Comparison of ENCODE assay signal across 8 cellular contexts in genomic region chr1:210597555-210598134, GRCh38.
DNase-seq lines count a peak whose midpoint lies in the region; ATAC-seq and TF ChIP-seq lines count a peak whose summit lies in the region.

No MANE protein-coding gene starts in this region.

- no peaks in the 10 kb centered on the region for H3K79me2 ChIP-seq in HCT116 (ENCODE audit: insufficient read depth, low read length)

- intact Hi-C loops in HCT116 (cut with micrococcal nuclease) (no loop called here), upper lobe of right lung (cut with DNase I) (no loop called here)
- intact Hi-C loops in activated CD8-positive, alpha-beta T cell treated with anti-CD3 and anti-CD28 coated beads for 36 hours (cut with micrococcal nuclease): no loop called here

- no peak for TF ChIP-seq POLR2A in HCT116 (IDR thresholded peaks at IDR 0.05; ENCODE audit: borderline replicate concordance, extremely low read depth, insufficient read depth, insufficient read length)

- peak overlapping the region; percentile 19; the same call in 1 of the 2 replicates for H3K4me2 ChIP-seq in HCT116 (ENCODE audit: low read length)

- H3K27me3 Mint-ChIP-seq in activated CD8-positive, alpha-beta T cell treated with anti-CD3 and anti-CD28 coated beads for 36 hours: no peaks in the 10 kb centered on the region

- no peak overlapping the region for H3K9ac ChIP-seq in HCT116 (ENCODE audit: low read length)

- peaks cover 3% of the 10 kb centered on the region; the same call in 1 of the 2 replicates for H3K27me3 ChIP-seq in HCT116 (ENCODE audit: insufficient read depth, low read length)
- H3K27me3 ChIP-seq in upper lobe of right lung: no peaks in the 10 kb centered on the region

- POLR2A ChIA-PET in HCT116 (lab: Charles Lee): no interaction called here
- POLR2A ChIA-PET in activated CD8-positive, alpha-beta T cell treated with anti-CD3 and anti-CD28 coated beads for 36 hours (lab: Charles Lee): no interaction called here

- H3K9me3 ChIP-seq in HCT116 (ENCODE audit: control insufficient read depth in 1 of 2, insufficient read depth in 1 of 2, low read depth in 1 of 2, low read length in 2 of 2) (no peaks in the 10 kb centered on the region), upper lobe of right lung (no peaks in the 10 kb centered on the region)

- H3K4me3 ChIP-seq in HCT116 (replicated peaks in 1 of 2; ENCODE audit: low read depth in 1 of 2, low read length in 2 of 2) (no peak overlapping the region), fibroblast of pulmonary artery (replicated peaks; ENCODE audit: low read depth, low read length) (no peak overlapping the region), upper lobe of right lung (no peak overlapping the region)

- no peaks in the 10 kb centered on the region for H3K36me3 ChIP-seq in HCT116 (ENCODE audit: control insufficient read depth in 1 of 2, insufficient read depth in 2 of 2, low read length in 2 of 2)
- no peaks in the 10 kb centered on the region for H3K36me3 ChIP-seq in upper lobe of right lung

- DNase-seq in DMS53 treated with DMSO at 0.1 percent for 48 hours (lab: John Stamatoyannopoulos, UW; ENCODE audit: unreplicated experiment) (peak; percentile 76), HCT116 (ENCODE audit: low read depth, low spot score) (no peak), NOMO-1 treated with dmso at 0.1 percent for 144 hours (lab: John Stamatoyannopoulos, UW; ENCODE audit: unreplicated experiment) (peak; percentile 32), fibroblast of pulmonary artery (ENCODE audit: low read depth) (peak; percentile 59), upper lobe of right lung (no peak), mucosa of gallbladder (ENCODE audit: low spot score) (no peak), NCI-H2196 treated with DMSO at 0.1 percent for 48 hours (lab: John Stamatoyannopoulos, UW; ENCODE audit: unreplicated experiment) (no peak)
- DNase-seq in activated CD8-positive, alpha-beta T cell treated with anti-CD3 and anti-CD28 coated beads for 36 hours: no peak

- CTCF ChIA-PET in HCT116 (lab: Charles Lee): interaction anchor here (1.2 kb wide), 1 partner anchor 538 kb away, joined by 4 read pairs; no protein-coding TSS in a partner anchor
- CTCF ChIA-PET in activated CD8-positive, alpha-beta T cell treated with anti-CD3 and anti-CD28 coated beads for 36 hours (lab: Charles Lee): interaction anchor here (1.1 kb wide), 1 partner anchor 13 kb away, joined by 3 read pairs; no protein-coding TSS in a partner anchor

- H3K27ac Mint-ChIP-seq in activated CD8-positive, alpha-beta T cell treated with anti-CD3 and anti-CD28 coated beads for 36 hours: no peak overlapping the region

- no TSS peak for BruUV-seq in HCT116 (replicated peaks; lab: Mats Ljungman, UMichigan)

- H3K9me3 Mint-ChIP-seq in activated CD8-positive, alpha-beta T cell treated with anti-CD3 and anti-CD28 coated beads for 36 hours: peaks cover 2% of the 10 kb centered on the region

- H3K4me3 Mint-ChIP-seq in activated CD8-positive, alpha-beta T cell treated with anti-CD3 and anti-CD28 coated beads for 36 hours: no peak overlapping the region

- no peak for TF ChIP-seq RAD21 in HCT116 (IDR thresholded peaks at IDR 0.05; ENCODE audit: low read depth)

- H2AFZ ChIP-seq in HCT116 (ENCODE audit: low read depth, low read length, poor library complexity, severe bottlenecking): no peak overlapping the region

- H3K36me3 Mint-ChIP-seq in activated CD8-positive, alpha-beta T cell treated with anti-CD3 and anti-CD28 coated beads for 36 hours (ENCODE audit: low read depth): no peaks in the 10 kb centered on the region

- H4K20me1 ChIP-seq in HCT116 (ENCODE audit: insufficient read depth): peaks cover 4% of the 10 kb centered on the region

- H3K27ac ChIP-seq in HCT116 (ENCODE audit: low read depth, low read length): no peak overlapping the region
- H3K27ac ChIP-seq in upper lobe of right lung: peak overlapping the region; percentile 68

- no peaks in the 10 kb centered on the region for H3K4me1 Mint-ChIP-seq in activated CD8-positive, alpha-beta T cell treated with anti-CD3 and anti-CD28 coated beads for 36 hours (ENCODE audit: low read depth)

- ATAC-seq in HCT116 (peak; percentile 87), upper lobe of right lung (peak; percentile 87)
- no peak for ATAC-seq in activated CD8-positive, alpha-beta T cell treated with anti-CD3 and anti-CD28 coated beads for 36 hours

- RAD21 ChIA-PET in HCT116 (lab: Charles Lee; ENCODE audit: low non-redundant PET in 1 of 2, low total read pairs in 2 of 2, uncharacterized antibody in 2 of 2, unreplicated experiment in 2 of 2): no interaction called here

- TF ChIP-seq CTCF in HCT116 (IDR thresholded peaks at IDR 0.05 in 2 of 3, conservative IDR thresholded peaks at IDR 0.05 in 1 of 3; ENCODE audit: borderline replicate concordance in 1 of 3, insufficient read depth in 1 of 3, low read depth in 2 of 3, low read length in 2 of 3) (no peak), fibroblast of pulmonary artery (IDR thresholded peaks at IDR 0.05; ENCODE audit: low read length, missing control alignments) (no peak), upper lobe of right lung (IDR thresholded peaks at IDR 0.05) (no peak)
- no peak for TF ChIP-seq CTCF in activated CD8-positive, alpha-beta T cell treated with anti-CD3 and anti-CD28 coated beads for 36 hours (IDR thresholded peaks at IDR 0.05)

- H3K4me1 ChIP-seq in HCT116 (ENCODE audit: control insufficient read depth in 1 of 2, insufficient read depth in 2 of 2, low read length in 2 of 2) (peaks cover 3 to 16% of the 10 kb centered on the region in 2 experiments; a peak in 3 of 4 replicates), upper lobe of right lung (no peaks in the 10 kb centered on the region)

- no peaks in the 10 kb centered on the region for H3K9me2 ChIP-seq in HCT116 (ENCODE audit: insufficient read depth)

TF ChIP-seq in HCT116, 20 proteins besides CTCF, POLR2A, EP300 and RAD21:
- 0 out of 2 replicates have a peak, but pooled peaks have one; percentile 4 for TF ChIP-seq FOSL1 (IDR thresholded peaks at IDR 0.05; ENCODE audit: low read depth)
- TF ChIP-seq SRF (IDR thresholded peaks at IDR 0.05; ENCODE audit: low read depth): no peak
- TF ChIP-seq ZFX (IDR thresholded peaks at IDR 0.05): no peak
- no peak for TF ChIP-seq POLR2AphosphoS5 (IDR thresholded peaks at IDR 0.05; ENCODE audit: low read depth, low read length)
- no peak for TF ChIP-seq EGR1 (IDR thresholded peaks at IDR 0.05; ENCODE audit: low read depth)

Comparison
In these comparisons a context has a peak if more than half of its experiments do, and no peak if none do; other contexts are left out.
1. DNase-seq: peak in DMS53 treated with DMSO at 0.1 percent for 48 hours (single experiment), NOMO-1 treated with dmso at 0.1 percent for 144 hours (single experiment) and fibroblast of pulmonary artery (single experiment); none in HCT116 (single experiment), upper lobe of right lung (single experiment), mucosa of gallbladder (single experiment), NCI-H2196 treated with DMSO at 0.1 percent for 48 hours (single experiment) and activated CD8-positive, alpha-beta T cell treated with anti-CD3 and anti-CD28 coated beads for 36 hours (single experiment).